1 cellular context compared by ENCODE assay signal in genomic region chr5:74173260-74173659, GRCh38.
TF ChIP-seq lines count a peak whose summit lies in the region.

No MANE protein-coding gene starts in this region.

TF ChIP-seq in GM23338, 12 proteins besides CTCF, POLR2A, EP300 and RAD21 (continued from another document):
- TF ChIP-seq ZNF462 (CRISPR knock-in tag; IDR thresholded peaks at IDR 0.05) (0 out of 2 replicates have a peak, but pooled peaks have one; percentile 27), ZNF114 (CRISPR knock-in tag; IDR thresholded peaks at IDR 0.05) (no peak)
